ENCODE assay signal across 8 cellular contexts in the genomic region with DNA sequence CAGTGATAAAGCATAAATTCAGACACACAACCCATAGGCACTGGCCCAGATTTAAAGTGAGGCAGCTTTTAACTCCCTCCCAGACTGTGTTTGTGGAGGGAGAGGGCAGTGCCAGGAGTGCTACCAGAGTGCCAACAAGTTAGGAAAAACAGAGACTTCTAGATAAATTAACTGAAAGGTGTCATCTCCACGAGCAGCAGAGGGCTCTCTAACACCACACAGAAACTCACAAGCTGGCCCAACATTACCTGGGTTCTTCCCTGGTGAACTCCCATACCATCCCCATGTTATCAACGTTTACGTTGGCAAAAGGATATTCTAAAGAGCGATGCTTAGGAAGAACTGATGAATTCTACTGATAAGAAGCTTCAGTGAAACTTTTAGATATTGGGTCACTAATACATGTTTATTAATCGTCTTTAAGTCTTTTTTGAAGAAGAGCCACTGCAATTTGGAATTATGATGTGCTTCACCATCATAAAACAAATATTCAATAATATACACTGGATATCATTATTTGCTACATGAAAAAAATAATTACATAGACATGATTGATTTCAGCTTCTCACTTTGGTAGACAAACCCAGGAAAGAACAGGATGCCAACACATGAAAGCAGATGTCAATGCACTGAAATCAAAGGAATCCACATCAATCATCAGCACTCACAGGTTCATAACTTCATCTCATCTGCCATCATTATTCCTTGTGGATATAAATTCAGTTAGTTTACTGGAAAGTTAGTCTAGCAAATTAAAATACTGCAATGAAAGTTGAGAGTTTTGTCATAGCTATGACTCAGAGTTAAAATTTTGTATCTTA.
DNase-seq lines count a peak whose midpoint lies in the region; ATAC-seq lines count a peak whose summit lies in the region.

No MANE protein-coding gene starts in this region.

- peaks cover 5% of the 10 kb centered on the region for H3K36me3 Mint-ChIP-seq in activated T-helper 1 cell treated with anti-CD3 and anti-CD28 coated beads, Interleukin-12 subunit alpha, Interleukin-12 subunit beta, Interleukin-2, Interleukin-4 antibody, amounts not matched to agents 30 ng/mL and 10 ng/mL and 1 ng/mL, durations not matched to agents 14 hours and 24 hours and 36 hours (ENCODE audit: low read depth)

- no peak overlapping the region for H3K27ac Mint-ChIP-seq in activated T-helper 1 cell treated with anti-CD3 and anti-CD28 coated beads, Interleukin-12 subunit alpha, Interleukin-12 subunit beta, Interleukin-2, Interleukin-4 antibody, amounts not matched to agents 30 ng/mL and 10 ng/mL and 1 ng/mL, durations not matched to agents 14 hours and 24 hours and 36 hours

- H3K9me3 Mint-ChIP-seq in activated T-helper 1 cell treated with anti-CD3 and anti-CD28 coated beads, Interleukin-12 subunit alpha, Interleukin-12 subunit beta, Interleukin-2, Interleukin-4 antibody, amounts not matched to agents 30 ng/mL and 10 ng/mL and 1 ng/mL, durations not matched to agents 14 hours and 24 hours and 36 hours: no peaks in the 10 kb centered on the region

- ATAC-seq in HG02759 (IDR thresholded peaks at IDR 0.05; ENCODE audit: unreplicated experiment) (peak; percentile 27), HG03097 (IDR thresholded peaks at IDR 0.05; ENCODE audit: low FRiP score, unreplicated experiment) (no peak), HG03045 (IDR thresholded peaks at IDR 0.05; ENCODE audit: unreplicated experiment) (no peak)

- peaks cover 8% of the 10 kb centered on the region for H3K27me3 Mint-ChIP-seq in activated T-helper 1 cell treated with anti-CD3 and anti-CD28 coated beads, Interleukin-12 subunit alpha, Interleukin-12 subunit beta, Interleukin-2, Interleukin-4 antibody, amounts not matched to agents 30 ng/mL and 10 ng/mL and 1 ng/mL, durations not matched to agents 14 hours and 24 hours and 36 hours (ENCODE audit: insufficient read depth)

- DNase-seq in DMS53 (lab: John Stamatoyannopoulos, UW) (peak; percentile 81), NCI-H82 treated with DMSO at 0.1 percent for 48 hours (lab: John Stamatoyannopoulos, UW; ENCODE audit: unreplicated experiment) (peak; percentile 44), globus pallidus (ENCODE audit: low spot score) (peak; percentile 59), pons (ENCODE audit: low spot score) (peak; percentile 83)
- DNase-seq in activated T-helper 1 cell treated with anti-CD3 and anti-CD28 coated beads, Interleukin-12 subunit alpha, Interleukin-12 subunit beta, Interleukin-2, Interleukin-4 antibody, amounts not matched to agents 30 ng/mL and 10 ng/mL and 1 ng/mL, durations not matched to agents 14 hours and 24 hours and 36 hours (ENCODE audit: low spot score): peak; percentile 17

- H3K4me3 Mint-ChIP-seq in activated T-helper 1 cell treated with anti-CD3 and anti-CD28 coated beads, Interleukin-12 subunit alpha, Interleukin-12 subunit beta, Interleukin-2, Interleukin-4 antibody, amounts not matched to agents 30 ng/mL and 10 ng/mL and 1 ng/mL, durations not matched to agents 14 hours and 24 hours and 36 hours: no peak overlapping the region

- H3K4me1 Mint-ChIP-seq in activated T-helper 1 cell treated with anti-CD3 and anti-CD28 coated beads, Interleukin-12 subunit alpha, Interleukin-12 subunit beta, Interleukin-2, Interleukin-4 antibody, amounts not matched to agents 30 ng/mL and 10 ng/mL and 1 ng/mL, durations not matched to agents 14 hours and 24 hours and 36 hours (ENCODE audit: low read depth): peaks cover 54% of the 10 kb centered on the region

- intact Hi-C loops in activated T-helper 1 cell treated with anti-CD3 and anti-CD28 coated beads, Interleukin-12 subunit alpha, Interleukin-12 subunit beta, Interleukin-2, Interleukin-4 antibody, amounts not matched to agents 30 ng/mL and 10 ng/mL and 1 ng/mL, durations not matched to agents 14 hours and 24 hours and 36 hours (cut with micrococcal nuclease): loop anchor here (1.0 to 5.0 kb wide), 4 partner anchors 15 to 292 kb away; a partner anchor contains a TSS

Comparison
In these comparisons a context has a peak if more than half of its experiments do, and no peak if none do; other contexts are left out.
1. DNase-seq: peak in every context shown above with its lines; median percentile 83 in pons; 81 in DMS53; 59 in globus pallidus; 44 in NCI-H82 treated with DMSO at 0.1 percent for 48 hours; 17 in activated T-helper 1 cell treated with anti-CD3 and anti-CD28 coated beads, Interleukin-12 subunit alpha, Interleukin-12 subunit beta, Interleukin-2, Interleukin-4 antibody, amounts not matched to agents 30 ng/mL and 10 ng/mL and 1 ng/mL, durations not matched to agents 14 hours and 24 hours and 36 hours.